Comparison of ENCODE assay signal across 20 cellular contexts in genomic region chr10:43027331-43027955, GRCh38. TPM values are rescaled to one million over a fixed set of nuclear protein-coding genes. Genes with fewer than 3 reads are reported as not detected.
DNase-seq lines count a peak whose midpoint lies in the region; FAIRE-seq and TF ChIP-seq lines count a peak whose summit lies in the region.
"Had no signal": no experiment of that assay in that cellular context is flagged by ENCODE, and none has a peak within 500 bp of the region (broad histone marks: within the 10 kb centered on the region; RNA-seq: fewer than 3 reads in every experiment).

No MANE protein-coding gene starts in this region.

- WGBS in mammary epithelial cell (ENCODE audit: low coverage, missing lambda C conversion rate), result 88% methylated on average over 11 of the region's 11 CpGs

- no peak for TF ChIP-seq CTCF in MCF 10A (IDR thresholded peaks at IDR 0.05; ENCODE audit: unreplicated experiment)
- no peak for TF ChIP-seq CTCF in mammary epithelial cell (conservative IDR thresholded peaks at IDR 0.05 in 1 of 2, IDR thresholded peaks at IDR 0.05 in 1 of 2; ENCODE audit: extremely low read depth in 1 of 2, insufficient read depth in 1 of 2, low read depth in 1 of 2, low read length in 2 of 2)

- H3K4me1 ChIP-seq in mammary epithelial cell (ENCODE audit: insufficient read depth, low read length) (peaks cover 19% of the 10 kb centered on the region), HUES6 (ENCODE audit: control insufficient read depth, insufficient read depth, low read length) (peaks cover 29% of the 10 kb centered on the region), iPS-20b (ENCODE audit: insufficient read depth, low read length) (peaks cover 16% of the 10 kb centered on the region)
- no peaks in the 10 kb centered on the region for H3K4me1 ChIP-seq in effector memory CD4-positive, alpha-beta T cell (ENCODE audit: control insufficient read depth, insufficient read depth, low read length, poor library complexity, severe bottlenecking)
- H3K4me1 ChIP-seq: Peyer's patch had no signal

- dilution Hi-C loops in mammary epithelial cell (cut with HindIII; ENCODE audit: low sequenced_read_pairs), result loop anchor here (5.0 kb wide), 3 partner anchors 40 to 105 kb away; no protein-coding TSS in a partner anchor

- H4K20me1 ChIP-seq in mammary epithelial cell (ENCODE audit: insufficient read depth, low read length), result no peaks in the 10 kb centered on the region

- no peak overlapping the region for H3K27ac Mint-ChIP-seq in MCF 10A (ENCODE audit: low read depth, unreplicated experiment)

- CTCF ChIA-PET in MCF 10A (lab: Yijun Ruan, JAX), result no interaction called here
- CTCF ChIA-PET in mammary epithelial cell (lab: Charles Lee; ENCODE audit: low non-redundant PET), result interaction anchor here (0.7 kb wide), 1 partner anchor 22 kb away, joined by 3 read pairs; no protein-coding TSS in a partner anchor

- peaks cover 10% of the 10 kb centered on the region for H3K4me1 Mint-ChIP-seq in MCF 10A (ENCODE audit: insufficient read depth, unreplicated experiment)

- POLR2A ChIA-PET in MCF 10A (lab: Yijun Ruan, JAX), result interaction anchor here (0.6 kb wide), 1 partner anchor 113 kb away, joined by 3 read pairs; no protein-coding TSS in a partner anchor

- H3K27ac ChIP-seq in mammary epithelial cell (ENCODE audit: insufficient read depth, low read depth, low read length) (no peak overlapping the region), HUES6 (ENCODE audit: low read depth, low read length) (no peak overlapping the region), iPS-20b (ENCODE audit: low read length) (no peak overlapping the region)
- no peak overlapping the region for H3K27ac ChIP-seq in effector memory CD4-positive, alpha-beta T cell (ENCODE audit: insufficient read depth, low read length, poor library complexity, severe bottlenecking)
- H3K27ac ChIP-seq: Peyer's patch had no signal

- no peak overlapping the region for H3K9ac ChIP-seq in mammary epithelial cell (ENCODE audit: insufficient read depth, low read length)
- peak overlapping the region; percentile 73 for H3K9ac ChIP-seq in HUES6 (ENCODE audit: low read length)
- no peak overlapping the region for H3K9ac ChIP-seq in iPS-20b (ENCODE audit: low read depth, low read length)

- in situ Hi-C loops in mammary epithelial cell (cut with MboI; ENCODE audit: low sequenced_read_pairs in 2 of 2), result loop anchor here in 1 of 2 donors (25.0 kb wide), 1 partner anchor 90 kb away; no protein-coding TSS in a partner anchor

- intact Hi-C loops in MCF 10A (cut with micrococcal nuclease) (no loop called here), mammary epithelial cell (cut with micrococcal nuclease) (loop anchor here (5.0 kb wide), 1 partner anchor 275 kb away; no protein-coding TSS in a partner anchor)

- H3K4me3 Mint-ChIP-seq in MCF 10A (ENCODE audit: unreplicated experiment), result peak overlapping the region; percentile 35

- H3K36me3 Mint-ChIP-seq in MCF 10A (ENCODE audit: insufficient read depth, unreplicated experiment), result no peaks in the 10 kb centered on the region

- no peak overlapping the region for H3K4me2 ChIP-seq in mammary epithelial cell (ENCODE audit: insufficient read depth, low read depth, low read length)

- no peaks in the 10 kb centered on the region for H3K27me3 Mint-ChIP-seq in MCF 10A (ENCODE audit: insufficient read depth, unreplicated experiment)

- H3K27me3 ChIP-seq in mammary epithelial cell (ENCODE audit: insufficient read depth, low read length), result no peaks in the 10 kb centered on the region
- peaks cover 53% of the 10 kb centered on the region for H3K27me3 ChIP-seq in HUES6 (ENCODE audit: control insufficient read depth, insufficient read depth, low read length)
- H3K27me3 ChIP-seq in iPS-20b (ENCODE audit: insufficient read depth, low read length), result peaks cover 58% of the 10 kb centered on the region
- H3K27me3 ChIP-seq in effector memory CD4-positive, alpha-beta T cell (replicated peaks; ENCODE audit: control insufficient read depth, insufficient read depth, low read length, poor library complexity, severe bottlenecking), result no peaks in the 10 kb centered on the region
- H3K27me3 ChIP-seq: Peyer's patch had no signal

- DNase-seq in MCF 10A (ENCODE audit: unreplicated experiment) (no peak), mammary epithelial cell (no peak), urothelium cell line (ENCODE audit: low spot score) (no peak), AG08396 (ENCODE audit: low spot score) (no peak), NCI-H446 (lab: John Stamatoyannopoulos, UW) (no peak)
- DNase-seq in effector memory CD4-positive, alpha-beta T cell, result no peak
- DNase-seq: 8988T, DMS 273 treated with DMSO at 0.1 percent for 48 hours, GDM1, HCEC 1CT, IMR-90, Karpas-422, MM.1S, NCI-H1105, NCI-H1694, NCI-H524 treated with DMSO at 0.1 percent for 48 hours, Peyer's patch had no signal

- H3K9me3 ChIP-seq in mammary epithelial cell (replicated peaks; ENCODE audit: insufficient read depth, low read length) (no peaks in the 10 kb centered on the region), HUES6 (ENCODE audit: control insufficient read depth, insufficient read depth, low read depth, low read length) (peaks cover 4% of the 10 kb centered on the region; the same call in 1 of the 2 replicates), iPS-20b (ENCODE audit: insufficient read depth, low read depth, low read length) (peaks cover 7% of the 10 kb centered on the region; the same call in 1 of the 2 replicates)
- no peaks in the 10 kb centered on the region for H3K9me3 ChIP-seq in effector memory CD4-positive, alpha-beta T cell (ENCODE audit: control insufficient read depth, low read length)
- H3K9me3 ChIP-seq: Peyer's patch had no signal

- no peak overlapping the region for H2AFZ ChIP-seq in mammary epithelial cell (ENCODE audit: low read depth, low read length)

- H3K4me3 ChIP-seq in mammary epithelial cell (replicated peaks in 1 of 3; ENCODE audit: insufficient read depth in 1 of 3, low read depth in 2 of 3, low read length in 3 of 3), result no peak overlapping the region
- H3K4me3 ChIP-seq in HUES6 (ENCODE audit: low read depth, low read length), result peak overlapping the region; percentile 59; the same call in 1 of the 2 replicates
- H3K4me3 ChIP-seq in iPS-20b (ENCODE audit: low read length), result peak overlapping the region; percentile 70; the same call in 1 of the 2 replicates
- no peak overlapping the region for H3K4me3 ChIP-seq in effector memory CD4-positive, alpha-beta T cell (ENCODE audit: insufficient read depth, low read depth, low read length, poor library complexity, severe bottlenecking)
- H3K4me3 ChIP-seq: Peyer's patch had no signal

- H3K36me3 ChIP-seq in mammary epithelial cell (ENCODE audit: insufficient read depth, low read length) (no peaks in the 10 kb centered on the region), HUES6 (ENCODE audit: control insufficient read depth, insufficient read depth, low read length) (no peaks in the 10 kb centered on the region), iPS-20b (ENCODE audit: insufficient read depth, low read depth, low read length) (no peaks in the 10 kb centered on the region)
- H3K36me3 ChIP-seq in effector memory CD4-positive, alpha-beta T cell (ENCODE audit: control insufficient read depth, insufficient read depth, low read length), result no peaks in the 10 kb centered on the region
- H3K36me3 ChIP-seq: Peyer's patch had no signal

- no peaks in the 10 kb centered on the region for H3K79me2 ChIP-seq in mammary epithelial cell (ENCODE audit: insufficient read depth, low read length)

- peak; percentile 96 for FAIRE-seq in urothelium cell line (lab: Jason Lieb, UNC)
- FAIRE-seq: GM12891 had no signal

- peaks cover 9% of the 10 kb centered on the region for H3K9me3 Mint-ChIP-seq in MCF 10A (ENCODE audit: unreplicated experiment)

- BruUV-seq in MCF 10A (replicated peaks; lab: Mats Ljungman, UMichigan) (no TSS peak), mammary epithelial cell (replicated peaks; lab: Mats Ljungman, UMichigan) (no TSS peak)

RNA-seq across cellular contexts. Expression of gene RET, which starts 49.4 kb away (rescaled TPM):
- total RNA-seq in MCF 10A (2022) (not detected in 2 replicates), mammary epithelial cell (1 to 10 TPM in 1 of 2 donors, under 1 TPM in 1; 0.17 to 1.5 TPM)
- 0.80 TPM for polyA plus RNA-seq in mammary epithelial cell
- 0.21 TPM for polyA minus RNA-seq in mammary epithelial cell

Comparison
In these comparisons a context has a peak if more than half of its experiments do, and no peak if none do; other contexts are left out.
1. H3K4me3 ChIP-seq: peak in HUES6 (single experiment) and iPS-20b (single experiment); none in mammary epithelial cell (0 of 3) and effector memory CD4-positive, alpha-beta T cell (single experiment).